In the genomic region with DNA sequence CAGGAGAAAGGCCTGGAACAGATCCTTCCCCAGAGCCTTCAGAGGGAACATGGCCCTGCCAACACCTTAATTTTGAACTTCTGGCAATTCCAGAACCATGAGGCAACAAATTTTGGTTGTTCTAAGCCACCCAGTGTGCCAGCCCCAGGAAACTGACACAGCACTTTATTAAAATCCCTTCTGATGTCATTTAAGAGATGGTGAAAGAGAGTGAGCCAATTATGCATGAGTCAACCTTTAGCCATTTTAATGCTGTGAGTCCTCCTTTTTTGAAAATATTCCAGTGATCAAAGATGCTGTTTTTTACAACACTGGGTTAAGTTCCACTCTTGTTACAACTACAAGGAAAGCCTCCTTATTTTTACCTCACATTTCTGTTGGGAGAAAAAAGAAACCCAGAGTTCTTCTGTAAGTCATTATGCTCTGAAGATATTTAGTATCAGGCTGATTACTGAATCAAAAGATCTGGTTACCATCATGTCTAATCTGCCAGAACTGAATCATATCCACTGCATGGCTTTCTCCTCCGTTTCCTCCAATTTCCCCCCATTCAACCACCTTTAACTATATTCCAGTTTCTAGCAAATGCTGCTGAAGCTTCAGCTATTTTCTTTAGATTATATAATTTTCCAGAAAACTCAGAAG, we compare ENCODE assay signal across 11 cellular contexts.
DNase-seq lines count a peak whose midpoint lies in the region; ATAC-seq, FAIRE-seq and TF ChIP-seq lines count a peak whose summit lies in the region.
"Had no signal": no experiment of that assay in that cellular context is flagged by ENCODE, and none has a peak within 500 bp of the region (broad histone marks: within the 10 kb centered on the region; RNA-seq: fewer than 3 reads in every experiment).

No MANE protein-coding gene starts in this region.

- H3K4me3 ChIP-seq in SK-N-SH (ENCODE audit: low read depth in 2 of 2, low read length in 1 of 2) = peak overlapping the region; percentile 14 to 33; a peak in 2 of 4 replicates
- no peak overlapping the region for H3K4me3 ChIP-seq in fibroblast of villous mesenchyme (ENCODE audit: low read depth, low read length)
- H3K4me3 ChIP-seq in skin epidermis = no peak overlapping the region
- H3K4me3 ChIP-seq in endodermal cell (ENCODE audit: low read length) = no peak overlapping the region
- no peak overlapping the region for H3K4me3 ChIP-seq in sigmoid colon

- no peaks in the 10 kb centered on the region for H3K9me2 ChIP-seq in SK-N-SH

- no peaks in the 10 kb centered on the region for H3K79me2 ChIP-seq in SK-N-SH (ENCODE audit: insufficient read depth)

- TF ChIP-seq EP300 in SK-N-SH (IDR thresholded peaks at IDR 0.05; ENCODE audit: borderline replicate concordance in 1 of 2, low read depth in 1 of 2, low read length in 1 of 2) (0 out of 4 replicates have a peak, but pooled peaks of 1 of the 2 experiments have one; percentile 46), sigmoid colon (IDR thresholded peaks at IDR 0.05) (no peak)

- H3F3A ChIP-seq in SK-N-SH (replicated peaks; ENCODE audit: insufficient read depth) = peaks cover 21% of the 10 kb centered on the region

- H3K27ac Mint-ChIP-seq in endodermal cell = no peak overlapping the region
- H3K27ac Mint-ChIP-seq: activated T-cell treated with anti-CD3 and anti-CD28 coated beads, Interleukin-2, amount 50 U/mL, for 72 hours; stimulated activated naive CD8-positive, alpha-beta T cell treated with anti-CD3 and anti-CD28 coated beads, Interleukin-15, Interleukin-2, amounts not matched to agents 100 ng/mL and 50 ng/mL, for 24 hours had no signal

- H3K27ac ChIP-seq in SK-N-SH (ENCODE audit: low read depth in 2 of 2, low read length in 1 of 2) (peak overlapping the region; percentile 39 to 92; a peak in 3 of 4 replicates), skin epidermis (peak overlapping the region in 11 of 21 experiments; percentile 2 to 77 (median 55)), endodermal cell (ENCODE audit: low read depth, low read length) (no peak overlapping the region), sigmoid colon (peak overlapping the region in 2 of 4 donors; percentile 33 to 48)

- H3K4me2 ChIP-seq in SK-N-SH = peak overlapping the region; percentile 68

- 14% methylated on average over 1 of the region's 1 CpG for WGBS in SK-N-SH (ENCODE audit: low lambda C conversion rate)
- 90 to 93% methylated on average over 1 of the region's 1 CpG for WGBS in endodermal cell (ENCODE audit: insufficient coverage in 1 of 2, insufficient read length in 1 of 2), 2 experiments
- 83 to 87% methylated on average over 1 of the region's 1 CpG for WGBS in sigmoid colon, 2 donors

- DNase-seq in H54 (ENCODE audit: insufficient read length, low spot score) = peak; percentile 7
- DNase-seq in SK-N-SH = no peak
- peak; percentile 62 for DNase-seq in fibroblast of villous mesenchyme (ENCODE audit: low read depth)
- no peak for DNase-seq in endodermal cell
- no peak for DNase-seq in activated CD4-positive, alpha-beta T cell treated with anti-CD3 and anti-CD28 coated beads, Interleukin-2, amount 50 U/mL, for 4 hours
- DNase-seq in sigmoid colon = no peak
- DNase-seq: activated T-cell treated with anti-CD3 and anti-CD28 coated beads, Interleukin-2, amount 50 U/mL, for 72 hours; NCI-H524 had no signal

- peaks cover 6 to 10% of the 10 kb centered on the region in 2 experiments; a peak in 3 of 4 replicates for H3K4me1 ChIP-seq in SK-N-SH (ENCODE audit: control insufficient read depth in 1 of 2, insufficient read depth in 2 of 2, low read depth in 1 of 2, low read length in 1 of 2)
- no peaks in the 10 kb centered on the region for H3K4me1 ChIP-seq in endodermal cell (ENCODE audit: control insufficient read depth, insufficient read depth, low read length)
- H3K4me1 ChIP-seq in sigmoid colon = no peaks in the 10 kb centered on the region

- H3K4me1 Mint-ChIP-seq in endodermal cell = peaks cover 19% of the 10 kb centered on the region

- no peak for TF ChIP-seq RAD21 in SK-N-SH (IDR thresholded peaks at IDR 0.05; ENCODE audit: low read length)

- CTCF ChIA-PET in SK-N-SH (lab: Yijun Ruan, JAX) = no interaction called here

- no peak for ATAC-seq in GM21786 (IDR thresholded peaks at IDR 0.05; ENCODE audit: unreplicated experiment)
- ATAC-seq: activated T-cell treated with anti-CD3 and anti-CD28 coated beads, Interleukin-2, amount 50 U/mL, for 72 hours had no signal

- H3K36me3 Mint-ChIP-seq in endodermal cell (ENCODE audit: low read depth) = no peaks in the 10 kb centered on the region

- no peaks in the 10 kb centered on the region for H3K9me3 ChIP-seq in SK-N-SH
- H3K9me3 ChIP-seq in endodermal cell (ENCODE audit: control insufficient read depth, low read length) = no peaks in the 10 kb centered on the region
- no peaks in the 10 kb centered on the region for H3K9me3 ChIP-seq in sigmoid colon

- intact Hi-C loops in sigmoid colon (cut with DNase I) = no loop called here

- H4K20me1 ChIP-seq in SK-N-SH (ENCODE audit: insufficient read depth) = no peaks in the 10 kb centered on the region

- H3K9ac ChIP-seq in SK-N-SH (peak overlapping the region; percentile 57; the same call in 1 of the 2 replicates), endodermal cell (ENCODE audit: extremely low read depth, low read length, poor library complexity, severe bottlenecking) (no peak overlapping the region)

- no peaks in the 10 kb centered on the region for H3K27me3 Mint-ChIP-seq in endodermal cell (ENCODE audit: insufficient read depth)

- peak overlapping the region; percentile 88 for H2AFZ ChIP-seq in SK-N-SH (ENCODE audit: low read depth)

- H3K9me3 Mint-ChIP-seq in endodermal cell = no peaks in the 10 kb centered on the region
- H3K9me3 Mint-ChIP-seq: stimulated activated naive CD8-positive, alpha-beta T cell treated with anti-CD3 and anti-CD28 coated beads, Interleukin-15, Interleukin-2, amounts not matched to agents 100 ng/mL and 50 ng/mL, for 24 hours had no signal

- TF ChIP-seq POLR2A in H54 (IDR thresholded peaks at IDR 0.05; ENCODE audit: low read depth, low read length) = no peak
- no peak for TF ChIP-seq POLR2A in sigmoid colon (IDR thresholded peaks at IDR 0.05)

- H3K27me3 ChIP-seq in SK-N-SH (ENCODE audit: insufficient read depth) (no peaks in the 10 kb centered on the region), endodermal cell (ENCODE audit: control insufficient read depth, insufficient read depth, low read length, poor library complexity, severe bottlenecking) (no peaks in the 10 kb centered on the region), sigmoid colon (no peaks in the 10 kb centered on the region)

- POLR2A ChIA-PET in SK-N-SH (lab: Yijun Ruan, JAX) = no interaction called here

- TF ChIP-seq CTCF in SK-N-SH (IDR thresholded peaks at IDR 0.05) (no peak), fibroblast of villous mesenchyme (IDR thresholded peaks at IDR 0.05; ENCODE audit: insufficient read depth, low read depth, low read length) (no peak), endodermal cell (conservative IDR thresholded peaks at IDR 0.05) (no peak), sigmoid colon (IDR thresholded peaks at IDR 0.05) (no peak)

- H3K4me3 Mint-ChIP-seq in endodermal cell = no peak overlapping the region
- H3K4me3 Mint-ChIP-seq: activated T-cell treated with anti-CD3 and anti-CD28 coated beads, Interleukin-2, amount 50 U/mL, for 72 hours; stimulated activated naive CD8-positive, alpha-beta T cell treated with anti-CD3 and anti-CD28 coated beads, Interleukin-15, Interleukin-2, amounts not matched to agents 100 ng/mL and 50 ng/mL, for 24 hours had no signal

- H3K36me3 ChIP-seq in SK-N-SH (replicated peaks in 1 of 2; ENCODE audit: control insufficient read depth in 1 of 2, insufficient read depth in 2 of 2, low read length in 1 of 2) (no peaks in the 10 kb centered on the region), endodermal cell (ENCODE audit: control insufficient read depth, insufficient read depth, low read length) (no peaks in the 10 kb centered on the region), sigmoid colon (no peaks in the 10 kb centered on the region)

- FAIRE-seq in H54 (lab: Jason Lieb, UNC) = peak; percentile 69

TF ChIP-seq in SK-N-SH, 30 proteins besides CTCF, POLR2A, EP300 and RAD21 (continues in another document):
- no peak for TF ChIP-seq SIN3A (IDR thresholded peaks at IDR 0.05; ENCODE audit: borderline replicate concordance, low read depth, low read length)
- TF ChIP-seq GABPA (IDR thresholded peaks at IDR 0.05; ENCODE audit: low read depth) = no peak
- TF ChIP-seq MXI1 (IDR thresholded peaks at IDR 0.05; ENCODE audit: low read depth, low read length) = no peak
- TF ChIP-seq CHD2 (IDR thresholded peaks at IDR 0.05; ENCODE audit: low read length, partially characterized antibody) = no peak
- TF ChIP-seq NFIC (IDR thresholded peaks at IDR 0.05; ENCODE audit: borderline replicate concordance) = peak; percentile 57
- TF ChIP-seq, protein P1, sequence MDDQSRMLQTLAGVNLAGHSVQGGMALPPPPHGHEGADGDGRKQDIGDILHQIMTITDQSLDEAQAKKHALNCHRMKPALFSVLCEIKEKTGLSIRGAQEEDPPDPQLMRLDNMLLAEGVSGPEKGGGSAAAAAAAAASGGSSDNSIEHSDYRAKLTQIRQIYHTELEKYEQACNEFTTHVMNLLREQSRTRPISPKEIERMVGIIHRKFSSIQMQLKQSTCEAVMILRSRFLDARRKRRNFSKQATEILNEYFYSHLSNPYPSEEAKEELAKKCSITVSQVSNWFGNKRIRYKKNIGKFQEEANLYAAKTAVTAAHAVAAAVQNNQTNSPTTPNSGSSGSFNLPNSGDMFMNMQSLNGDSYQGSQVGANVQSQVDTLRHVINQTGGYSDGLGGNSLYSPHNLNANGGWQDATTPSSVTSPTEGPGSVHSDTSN (IDR thresholded peaks at IDR 0.05) = peak; percentile 43
- TF ChIP-seq JUND (IDR thresholded peaks at IDR 0.05) = peak; percentile 74
- TF ChIP-seq GATA2 (CRISPR knock-in tag; IDR thresholded peaks at IDR 0.05) = no peak
- no peak for TF ChIP-seq EZH2phosphoT487 (IDR thresholded peaks at IDR 0.05; ENCODE audit: borderline replicate concordance, low read depth)
- TF ChIP-seq TCF12 (IDR thresholded peaks at IDR 0.05) = peak; percentile 65
- no peak for TF ChIP-seq NRF1 (IDR thresholded peaks at IDR 0.05; ENCODE audit: low read depth, low read length)

Comparison
In these comparisons a context has a peak if more than half of its experiments do, and no peak if none do; other contexts are left out.
1. DNase-seq: peak in H54 (single experiment) and fibroblast of villous mesenchyme (single experiment); none in SK-N-SH (single experiment), endodermal cell (single experiment), activated CD4-positive, alpha-beta T cell treated with anti-CD3 and anti-CD28 coated beads, Interleukin-2, amount 50 U/mL, for 4 hours (0 of 2) and sigmoid colon (single experiment).
2. H3K4me3 ChIP-seq: peak in SK-N-SH (2 of 2); none in fibroblast of villous mesenchyme (single experiment), skin epidermis (0 of 7), endodermal cell (single experiment) and sigmoid colon (0 of 4).